ENCODE assay signal across 9 cellular contexts in the genomic region with DNA sequence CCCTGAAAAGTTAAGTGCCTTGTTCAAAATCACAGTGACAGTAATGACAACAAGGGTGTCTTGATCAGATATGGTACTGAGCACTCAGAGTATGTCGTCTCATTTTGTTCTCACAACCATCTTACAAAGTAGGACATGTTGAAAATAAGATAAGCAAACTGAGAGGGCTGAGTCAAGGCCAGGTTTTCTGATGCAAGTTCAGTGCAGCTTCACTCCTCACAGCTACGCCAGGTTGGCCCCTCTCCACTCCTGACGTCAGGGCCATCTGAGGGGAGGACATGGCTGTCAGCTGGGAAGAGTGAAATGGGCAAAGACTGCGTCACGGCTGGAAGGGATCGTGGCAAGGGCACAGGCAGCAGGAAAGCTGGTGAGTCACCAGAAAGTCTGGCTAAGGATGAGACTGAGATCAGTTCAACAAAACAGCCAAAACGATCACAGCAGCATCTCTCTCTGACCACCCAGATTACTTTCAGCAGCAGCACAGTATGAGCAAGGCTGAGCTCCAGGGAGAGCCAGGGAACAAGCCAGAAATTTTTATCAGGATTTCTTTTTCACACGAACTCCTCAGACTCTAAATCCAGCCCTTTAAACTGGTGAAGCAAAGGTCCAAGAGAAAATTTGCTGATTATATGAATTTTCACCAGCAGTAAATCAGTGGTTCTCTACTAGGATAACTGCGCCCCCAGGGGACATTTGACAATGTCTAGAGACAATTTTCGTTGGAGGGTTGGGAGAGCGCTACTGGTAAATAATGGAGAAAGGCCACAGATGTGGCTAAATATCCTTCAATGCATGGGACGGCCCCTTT.
DNase-seq lines count a peak whose midpoint lies in the region; ATAC-seq and TF ChIP-seq lines count a peak whose summit lies in the region.
"Had no signal": no experiment of that assay in that cellular context is flagged by ENCODE, and none has a peak within 500 bp of the region (broad histone marks: within the 10 kb centered on the region; RNA-seq: fewer than 3 reads in every experiment).

No MANE protein-coding gene starts in this region.

- no peak overlapping the region for H3K4me3 Mint-ChIP-seq in activated CD4-positive, alpha-beta T cell treated with anti-CD3 and anti-CD28 coated beads for 36 hours
- H3K4me3 Mint-ChIP-seq in MCF 10A (ENCODE audit: unreplicated experiment): peak overlapping the region; percentile 12

- POLR2A ChIA-PET in activated CD4-positive, alpha-beta T cell treated with anti-CD3 and anti-CD28 coated beads for 36 hours (lab: Charles Lee): no interaction called here
- POLR2A ChIA-PET in MCF 10A (lab: Yijun Ruan, JAX): interaction anchor here (0.6 to 0.9 kb wide), 4 partner anchors 298 to 356 kb away, joined by 3 read pairs; a partner anchor contains a TSS

- TF ChIP-seq EP300 in transverse colon (IDR thresholded peaks at IDR 0.05; ENCODE audit: low read depth): peak; percentile 91

- H3K27me3 Mint-ChIP-seq in activated CD4-positive, alpha-beta T cell treated with anti-CD3 and anti-CD28 coated beads for 36 hours: no peaks in the 10 kb centered on the region
- no peaks in the 10 kb centered on the region for H3K27me3 Mint-ChIP-seq in MCF 10A (ENCODE audit: insufficient read depth, unreplicated experiment)

- no peaks in the 10 kb centered on the region for H3K9me3 ChIP-seq in liver (ENCODE audit: control insufficient read depth in 4 of 4, low read length in 3 of 4)
- no peaks in the 10 kb centered on the region for H3K9me3 ChIP-seq in transverse colon

- H3K4me3 ChIP-seq in liver (ENCODE audit: low read depth in 1 of 3, low read length in 3 of 3) (peak overlapping the region in 1 of 3 donors; percentile 7), transverse colon (no peak overlapping the region)

- no peak for TF ChIP-seq POLR2A in transverse colon (IDR thresholded peaks at IDR 0.05)

- H3K27ac Mint-ChIP-seq in activated CD4-positive, alpha-beta T cell treated with anti-CD3 and anti-CD28 coated beads for 36 hours: peak overlapping the region; percentile 78
- H3K27ac Mint-ChIP-seq in MCF 10A (ENCODE audit: low read depth, unreplicated experiment): peak overlapping the region; percentile 25

- peak overlapping the region; percentile 29 to 79 for H3K9ac ChIP-seq in liver (ENCODE audit: low read depth in 1 of 2, low read length in 2 of 2)

- WGBS in liver: 39% methylated on average over 12 of the region's 12 CpGs
- 67 to 74% methylated on average over 10 to 12 of the region's 12 CpGs for WGBS in transverse colon (ENCODE audit: low coverage in 1 of 2), 2 donors

- H3K4me1 ChIP-seq in liver (ENCODE audit: control insufficient read depth in 4 of 4, insufficient read depth in 4 of 4, low read length in 3 of 4) (peaks cover 2 to 23% (median 7%) of the 10 kb centered on the region in 4 donors), transverse colon (peaks cover 3 to 8% (median 6%) of the 10 kb centered on the region in 4 donors)

- H3K36me3 ChIP-seq in liver (ENCODE audit: control insufficient read depth in 4 of 4, insufficient read depth in 3 of 4, low read depth in 1 of 4, low read length in 3 of 4) (no peaks in the 10 kb centered on the region), transverse colon (no peaks in the 10 kb centered on the region)

- ATAC-seq in activated CD4-positive, alpha-beta T cell treated with anti-CD3 and anti-CD28 coated beads for 36 hours: peak; percentile 60
- ATAC-seq in HG02970 (IDR thresholded peaks at IDR 0.05; ENCODE audit: low FRiP score, unreplicated experiment): no peak

- H3K27me3 ChIP-seq in liver (ENCODE audit: control insufficient read depth in 4 of 4, insufficient read depth in 4 of 4, low read length in 3 of 4) (no peaks in the 10 kb centered on the region), transverse colon (no peaks in the 10 kb centered on the region)

- H3K27ac ChIP-seq in liver (ENCODE audit: low read depth in 1 of 2, low read length in 2 of 2) (peak overlapping the region; percentile 94 to 100), transverse colon (peak overlapping the region; percentile 37 to 81 (median 76))

- H3K36me3 Mint-ChIP-seq in activated CD4-positive, alpha-beta T cell treated with anti-CD3 and anti-CD28 coated beads for 36 hours (ENCODE audit: low read depth): peaks cover 38% of the 10 kb centered on the region
- H3K36me3 Mint-ChIP-seq in MCF 10A (ENCODE audit: insufficient read depth, unreplicated experiment): no peaks in the 10 kb centered on the region

- H3K9me3 Mint-ChIP-seq in activated CD4-positive, alpha-beta T cell treated with anti-CD3 and anti-CD28 coated beads for 36 hours (ENCODE audit: low read depth): peaks cover 37% of the 10 kb centered on the region
- no peaks in the 10 kb centered on the region for H3K9me3 Mint-ChIP-seq in MCF 10A (ENCODE audit: unreplicated experiment)

- in situ Hi-C loops in transverse colon (cut with MboI; ENCODE audit: low pct_ligation_motif_present in 1 of 4, low pct_unique_long_range_greater_than_20kb in 1 of 4, low sequenced_read_pairs in 3 of 4): no loop called here

- no peak for DNase-seq in activated CD4-positive, alpha-beta T cell treated with anti-CD3 and anti-CD28 coated beads for 36 hours
- DNase-seq in activated CD4-positive, alpha-beta T cell treated with anti-CD3 and anti-CD28 coated beads for 48 hours: no peak
- DNase-seq in MCF 10A (ENCODE audit: unreplicated experiment) (peak; percentile 91), transverse colon (peak; percentile 86), NCI-H2107 treated with DMSO at 0.1 percent for 48 hours (lab: John Stamatoyannopoulos, UW; ENCODE audit: unreplicated experiment) (no peak)
- no peak for DNase-seq in stimulated activated CD4-positive, alpha-beta T cell treated with anti-CD3 and anti-CD28 coated beads, Interleukin-4, amount 100 ng/mL, for 24 hours
- DNase-seq: NCI-H1436 treated with DMSO at 0.1 percent for 48 hours had no signal

- intact Hi-C loops in activated CD4-positive, alpha-beta T cell treated with anti-CD3 and anti-CD28 coated beads for 36 hours (cut with DNase I, micrococcal nuclease): no loop called here
- intact Hi-C loops in MCF 10A (cut with micrococcal nuclease) (no loop called here), transverse colon (cut with DNase I; ENCODE audit: low total_unique reads) (loop anchor here (10.0 kb wide), 1 partner anchor 177 kb away; no protein-coding TSS in a partner anchor)

- H3K4me1 Mint-ChIP-seq in activated CD4-positive, alpha-beta T cell treated with anti-CD3 and anti-CD28 coated beads for 36 hours: peaks cover 45% of the 10 kb centered on the region
- peaks cover 10% of the 10 kb centered on the region for H3K4me1 Mint-ChIP-seq in MCF 10A (ENCODE audit: insufficient read depth, unreplicated experiment)

- no peak for TF ChIP-seq CTCF in MCF 10A (IDR thresholded peaks at IDR 0.05; ENCODE audit: unreplicated experiment)
- no peak for TF ChIP-seq CTCF in liver (IDR thresholded peaks at IDR 0.05; ENCODE audit: low read depth, low read length, missing input control)
- TF ChIP-seq CTCF in transverse colon (IDR thresholded peaks at IDR 0.05): no peak

- peak; percentile 49 to 61 for TF ChIP-seq RAD21 in liver (IDR thresholded peaks at IDR 0.05)

- no TSS peak for BruUV-seq in MCF 10A (replicated peaks; lab: Mats Ljungman, UMichigan)

- CTCF ChIA-PET in activated CD4-positive, alpha-beta T cell treated with anti-CD3 and anti-CD28 coated beads for 36 hours (lab: Charles Lee): interaction anchor here (1.1 to 2.3 kb wide), 2 partner anchors 10 to 20 kb away, joined by 3 to 5 read pairs; no protein-coding TSS in a partner anchor
- CTCF ChIA-PET in MCF 10A (lab: Yijun Ruan, JAX): interaction anchor here (0.9 to 2.9 kb wide), 3 partner anchors 9 to 20 kb away, joined by 3 to 13 read pairs (median 4); no protein-coding TSS in a partner anchor

TF ChIP-seq in liver, 16 proteins besides CTCF, POLR2A, EP300 and RAD21 (continues in another document):
- TF ChIP-seq JUND (IDR thresholded peaks at IDR 0.05) (peak; percentile 98), FOXA2 (IDR thresholded peaks at IDR 0.05) (peak; percentile 34), EGR1 (IDR thresholded peaks at IDR 0.05; ENCODE audit: low read depth in 2 of 2) (no peak)
- TF ChIP-seq, protein P1, sequence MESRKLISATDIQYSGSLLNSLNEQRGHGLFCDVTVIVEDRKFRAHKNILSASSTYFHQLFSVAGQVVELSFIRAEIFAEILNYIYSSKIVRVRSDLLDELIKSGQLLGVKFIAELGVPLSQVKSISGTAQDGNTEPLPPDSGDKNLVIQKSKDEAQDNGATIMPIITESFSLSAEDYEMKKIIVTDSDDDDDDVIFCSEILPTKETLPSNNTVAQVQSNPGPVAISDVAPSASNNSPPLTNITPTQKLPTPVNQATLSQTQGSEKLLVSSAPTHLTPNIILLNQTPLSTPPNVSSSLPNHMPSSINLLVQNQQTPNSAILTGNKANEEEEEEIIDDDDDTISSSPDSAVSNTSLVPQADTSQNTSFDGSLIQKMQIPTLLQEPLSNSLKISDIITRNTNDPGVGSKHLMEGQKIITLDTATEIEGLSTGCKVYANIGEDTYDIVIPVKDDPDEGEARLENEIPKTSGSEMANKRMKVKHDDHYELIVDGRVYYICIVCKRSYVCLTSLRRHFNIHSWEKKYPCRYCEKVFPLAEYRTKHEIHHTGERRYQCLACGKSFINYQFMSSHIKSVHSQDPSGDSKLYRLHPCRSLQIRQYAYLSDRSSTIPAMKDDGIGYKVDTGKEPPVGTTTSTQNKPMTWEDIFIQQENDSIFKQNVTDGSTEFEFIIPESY (IDR thresholded peaks at IDR 0.05): peak; percentile 52
- TF ChIP-seq, protein P2, sequence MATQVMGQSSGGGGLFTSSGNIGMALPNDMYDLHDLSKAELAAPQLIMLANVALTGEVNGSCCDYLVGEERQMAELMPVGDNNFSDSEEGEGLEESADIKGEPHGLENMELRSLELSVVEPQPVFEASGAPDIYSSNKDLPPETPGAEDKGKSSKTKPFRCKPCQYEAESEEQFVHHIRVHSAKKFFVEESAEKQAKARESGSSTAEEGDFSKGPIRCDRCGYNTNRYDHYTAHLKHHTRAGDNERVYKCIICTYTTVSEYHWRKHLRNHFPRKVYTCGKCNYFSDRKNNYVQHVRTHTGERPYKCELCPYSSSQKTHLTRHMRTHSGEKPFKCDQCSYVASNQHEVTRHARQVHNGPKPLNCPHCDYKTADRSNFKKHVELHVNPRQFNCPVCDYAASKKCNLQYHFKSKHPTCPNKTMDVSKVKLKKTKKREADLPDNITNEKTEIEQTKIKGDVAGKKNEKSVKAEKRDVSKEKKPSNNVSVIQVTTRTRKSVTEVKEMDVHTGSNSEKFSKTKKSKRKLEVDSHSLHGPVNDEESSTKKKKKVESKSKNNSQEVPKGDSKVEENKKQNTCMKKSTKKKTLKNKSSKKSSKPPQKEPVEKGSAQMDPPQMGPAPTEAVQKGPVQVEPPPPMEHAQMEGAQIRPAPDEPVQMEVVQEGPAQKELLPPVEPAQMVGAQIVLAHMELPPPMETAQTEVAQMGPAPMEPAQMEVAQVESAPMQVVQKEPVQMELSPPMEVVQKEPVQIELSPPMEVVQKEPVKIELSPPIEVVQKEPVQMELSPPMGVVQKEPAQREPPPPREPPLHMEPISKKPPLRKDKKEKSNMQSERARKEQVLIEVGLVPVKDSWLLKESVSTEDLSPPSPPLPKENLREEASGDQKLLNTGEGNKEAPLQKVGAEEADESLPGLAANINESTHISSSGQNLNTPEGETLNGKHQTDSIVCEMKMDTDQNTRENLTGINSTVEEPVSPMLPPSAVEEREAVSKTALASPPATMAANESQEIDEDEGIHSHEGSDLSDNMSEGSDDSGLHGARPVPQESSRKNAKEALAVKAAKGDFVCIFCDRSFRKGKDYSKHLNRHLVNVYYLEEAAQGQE (IDR thresholded peaks at IDR 0.05): no peak

Comparison
In these comparisons a context has a peak if more than half of its experiments do, and no peak if none do; other contexts are left out.
1. DNase-seq: peak in MCF 10A (single experiment) and transverse colon (single experiment); none in activated CD4-positive, alpha-beta T cell treated with anti-CD3 and anti-CD28 coated beads for 36 hours (single experiment), activated CD4-positive, alpha-beta T cell treated with anti-CD3 and anti-CD28 coated beads for 48 hours (single experiment), NCI-H2107 treated with DMSO at 0.1 percent for 48 hours (single experiment) and stimulated activated CD4-positive, alpha-beta T cell treated with anti-CD3 and anti-CD28 coated beads, Interleukin-4, amount 100 ng/mL, for 24 hours (single experiment).